In genomic region chr5:99773290-99773689, GRCh38 we compare ENCODE assay signal across 8 cellular contexts.
"Had no signal": no experiment of that assay in that cellular context is flagged by ENCODE, and none has a peak within 500 bp of the region (broad histone marks: within the 10 kb centered on the region; RNA-seq: fewer than 3 reads in every experiment).

No MANE protein-coding gene starts in this region.

- H3K4me3 ChIP-seq: GM23338 had no signal

- H2AFZ ChIP-seq: GM23338 had no signal

- FAIRE-seq: H1, H54, HepG2 had no signal

- DNase-seq: H9, HCEC 1CT, HFFc6 had no signal

- H3K4me2 ChIP-seq: GM23338 had no signal

- H3K27ac ChIP-seq: HL-60 had no signal
